Comparison of ENCODE assay signal across 18 cellular contexts in genomic region chr2:238640486-238640885, GRCh38.
DNase-seq lines count a peak whose midpoint lies in the region; ATAC-seq and TF ChIP-seq lines count a peak whose summit lies in the region.
"Had no signal": no experiment of that assay in that cellular context is flagged by ENCODE, and none has a peak within 500 bp of the region (broad histone marks: within the 10 kb centered on the region; RNA-seq: fewer than 3 reads in every experiment).

No MANE protein-coding gene starts in this region.

- H3K36me3 ChIP-seq in spleen = no peaks in the 10 kb centered on the region
- H3K36me3 ChIP-seq: BLaER1 had no signal

- no peaks in the 10 kb centered on the region for H3K36me3 Mint-ChIP-seq in activated CD4-positive, alpha-beta T cell treated with anti-CD3 and anti-CD28 coated beads, Interleukin-2, amount 10 ng/mL, durations not matched to agents 7 days and 5 days (ENCODE audit: low read depth)
- H3K36me3 Mint-ChIP-seq in activated CD4-positive, alpha-beta T cell treated with anti-CD3 and anti-CD28 coated beads for 36 hours (ENCODE audit: low read depth) = no peaks in the 10 kb centered on the region
- H3K36me3 Mint-ChIP-seq: CD14-positive monocyte; CD8-positive, alpha-beta T cell had no signal

- H3K27ac Mint-ChIP-seq in activated CD4-positive, alpha-beta T cell treated with anti-CD3 and anti-CD28 coated beads, Interleukin-2, amount 10 ng/mL, durations not matched to agents 7 days and 5 days = no peak overlapping the region
- no peak overlapping the region for H3K27ac Mint-ChIP-seq in activated CD4-positive, alpha-beta T cell treated with anti-CD3 and anti-CD28 coated beads for 36 hours
- H3K27ac Mint-ChIP-seq: CD14-positive monocyte; CD8-positive, alpha-beta T cell; GM23338; HFFc6 had no signal

- intact Hi-C loops in activated CD4-positive, alpha-beta T cell treated with anti-CD3 and anti-CD28 coated beads for 36 hours (cut with DNase I, micrococcal nuclease) = no loop called here
- intact Hi-C loops in spleen (cut with DNase I; ENCODE audit: low total_unique reads) = no loop called here

- no peaks in the 10 kb centered on the region for H3K9me3 ChIP-seq in spleen
- H3K9me3 ChIP-seq: A549, BLaER1 had no signal

- H3K27ac ChIP-seq in coronary artery (no peak overlapping the region), spleen (no peak overlapping the region)
- H3K27ac ChIP-seq: 22Rv1, A549, BLaER1 had no signal

- DNase-seq in activated CD4-positive, alpha-beta T cell treated with anti-CD3 and anti-CD28 coated beads, Interleukin-2, amount 10 ng/mL, durations not matched to agents 7 days and 5 days = peak; percentile 5
- no peak for DNase-seq in activated CD4-positive, alpha-beta T cell treated with anti-CD3 and anti-CD28 coated beads for 36 hours
- peak; percentile 45 for DNase-seq in coronary artery (ENCODE audit: low spot score)
- peak; percentile 5 for DNase-seq in mucosa of gallbladder (ENCODE audit: low spot score)
- peak; percentile 24 for DNase-seq in spleen
- no peak for DNase-seq in DMS53 (lab: John Stamatoyannopoulos, UW)
- DNase-seq: Calu3; CD8-positive, alpha-beta T cell; HCEC 1CT; HFFc6 had no signal

- H3K9me3 Mint-ChIP-seq in activated CD4-positive, alpha-beta T cell treated with anti-CD3 and anti-CD28 coated beads, Interleukin-2, amount 10 ng/mL, durations not matched to agents 7 days and 5 days = no peaks in the 10 kb centered on the region
- no peaks in the 10 kb centered on the region for H3K9me3 Mint-ChIP-seq in activated CD4-positive, alpha-beta T cell treated with anti-CD3 and anti-CD28 coated beads for 36 hours (ENCODE audit: low read depth)
- H3K9me3 Mint-ChIP-seq: CD8-positive, alpha-beta T cell; GM23338; HFFc6 had no signal

- H3K27me3 ChIP-seq in spleen (replicated peaks in 1 of 7) = peaks cover 0 to 17% (median 0%) of the 10 kb centered on the region in 7 donors
- H3K27me3 ChIP-seq: BLaER1 had no signal

- no peaks in the 10 kb centered on the region for H3K4me1 Mint-ChIP-seq in activated CD4-positive, alpha-beta T cell treated with anti-CD3 and anti-CD28 coated beads, Interleukin-2, amount 10 ng/mL, durations not matched to agents 7 days and 5 days
- H3K4me1 Mint-ChIP-seq in activated CD4-positive, alpha-beta T cell treated with anti-CD3 and anti-CD28 coated beads for 36 hours = peaks cover 7% of the 10 kb centered on the region
- H3K4me1 Mint-ChIP-seq: GM23338 had no signal

- TF ChIP-seq POLR2A in spleen (IDR thresholded peaks at IDR 0.05) = no peak

- H3K4me3 ChIP-seq in coronary artery (no peak overlapping the region), spleen (no peak overlapping the region)
- H3K4me3 ChIP-seq: A549, BLaER1, GM23338 had no signal

- POLR2A ChIA-PET in activated CD4-positive, alpha-beta T cell treated with anti-CD3 and anti-CD28 coated beads, Interleukin-2, amount 10 ng/mL, durations not matched to agents 7 days and 5 days (lab: Charles Lee) = no interaction called here
- POLR2A ChIA-PET in activated CD4-positive, alpha-beta T cell treated with anti-CD3 and anti-CD28 coated beads for 36 hours (lab: Charles Lee) = interaction anchor here (0.6 kb wide), 1 partner anchor 127 kb away, joined by 3 read pairs; no protein-coding TSS in a partner anchor

- WGBS in spleen, 5 donors = 55 to 85% (median 74%) methylated on average over 8 of the region's 8 CpGs

- CTCF ChIA-PET in activated CD4-positive, alpha-beta T cell treated with anti-CD3 and anti-CD28 coated beads, Interleukin-2, amount 10 ng/mL, durations not matched to agents 7 days and 5 days (lab: Charles Lee) = interaction anchor here (0.7 kb wide), 1 partner anchor 51 kb away, joined by 3 read pairs; no protein-coding TSS in a partner anchor
- CTCF ChIA-PET in activated CD4-positive, alpha-beta T cell treated with anti-CD3 and anti-CD28 coated beads for 36 hours (lab: Charles Lee) = interaction anchor here (0.9 kb wide), 1 partner anchor 282 kb away, joined by 4 read pairs; no protein-coding TSS in a partner anchor

- ATAC-seq in activated CD4-positive, alpha-beta T cell treated with anti-CD3 and anti-CD28 coated beads for 36 hours = no peak
- ATAC-seq in GM19467 (IDR thresholded peaks at IDR 0.05; ENCODE audit: unreplicated experiment) = no peak
- no peak for ATAC-seq in HG03457 (IDR thresholded peaks at IDR 0.05; ENCODE audit: unreplicated experiment)
- ATAC-seq: A549; CD8-positive, alpha-beta T cell; GM23338; HepG2 had no signal

- TF ChIP-seq CTCF in coronary artery (IDR thresholded peaks at IDR 0.05) = no peak
- no peak for TF ChIP-seq CTCF in spleen (IDR thresholded peaks at IDR 0.05 in 8 of 11, conservative IDR thresholded peaks at IDR 0.05 in 3 of 11)

- H3K4me1 ChIP-seq in spleen = no peaks in the 10 kb centered on the region

- no peaks in the 10 kb centered on the region for H3K27me3 Mint-ChIP-seq in activated CD4-positive, alpha-beta T cell treated with anti-CD3 and anti-CD28 coated beads, Interleukin-2, amount 10 ng/mL, durations not matched to agents 7 days and 5 days
- H3K27me3 Mint-ChIP-seq in activated CD4-positive, alpha-beta T cell treated with anti-CD3 and anti-CD28 coated beads for 36 hours = peaks cover 2% of the 10 kb centered on the region

- H3K4me3 Mint-ChIP-seq in activated CD4-positive, alpha-beta T cell treated with anti-CD3 and anti-CD28 coated beads, Interleukin-2, amount 10 ng/mL, durations not matched to agents 7 days and 5 days = no peak overlapping the region
- H3K4me3 Mint-ChIP-seq in activated CD4-positive, alpha-beta T cell treated with anti-CD3 and anti-CD28 coated beads for 36 hours = no peak overlapping the region
- H3K4me3 Mint-ChIP-seq: CD14-positive monocyte; CD8-positive, alpha-beta T cell; GM23338; HFFc6 had no signal

Comparison
In these comparisons a context has a peak if more than half of its experiments do, and no peak if none do; other contexts are left out.
1. DNase-seq: peak in activated CD4-positive, alpha-beta T cell treated with anti-CD3 and anti-CD28 coated beads, Interleukin-2, amount 10 ng/mL, durations not matched to agents 7 days and 5 days (single experiment), coronary artery (single experiment), mucosa of gallbladder (single experiment) and spleen (single experiment); none in activated CD4-positive, alpha-beta T cell treated with anti-CD3 and anti-CD28 coated beads for 36 hours (single experiment) and DMS53 (single experiment).